In the genomic region with DNA sequence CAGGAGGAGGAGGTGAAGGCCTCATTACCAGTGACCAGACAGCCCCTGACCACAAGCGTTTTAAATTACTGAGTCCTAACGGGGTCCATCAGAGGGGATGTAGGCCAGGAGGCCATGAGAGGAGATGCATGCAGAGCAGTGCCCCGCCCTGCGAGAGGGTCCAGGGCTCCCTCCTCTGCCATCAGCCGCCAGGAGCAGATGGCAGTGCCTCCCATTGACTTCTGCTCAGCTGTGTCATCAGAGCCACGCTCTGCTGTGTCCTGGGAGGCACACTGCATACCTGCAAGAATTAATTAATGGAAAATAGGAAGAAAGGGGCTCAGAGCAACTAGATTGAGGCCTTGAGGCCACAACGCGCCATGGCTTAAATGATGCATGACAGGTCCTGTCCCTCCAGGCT, we compare ENCODE assay signal across 15 cellular contexts.
"Had no signal": no experiment of that assay in that cellular context is flagged by ENCODE, and none has a peak within 500 bp of the region (broad histone marks: within the 10 kb centered on the region; RNA-seq: fewer than 3 reads in every experiment).

No MANE protein-coding gene starts in this region.

- DNase-seq: dermis blood vessel endothelial cell; foreskin keratinocyte; lower lobe of right lung; midbrain; retina; right lobe of liver; stimulated activated CD4-positive, alpha-beta T cell treated with anti-CD3 and anti-CD28 coated beads, Interleukin-2, amount 100 ng/mL, for 24 hours; stimulated activated CD4-positive, alpha-beta T cell treated with anti-CD3 and anti-CD28 coated beads, Interleukin-4, amount 100 ng/mL, for 4 hours; stimulated activated naive B cell treated with anti-CD40 and anti-IgM and Interleukin-4, amounts not matched to agents 10 μg/mL and 1 μg/mL and 100 μg/mL, for 72 hours; stimulated activated naive CD8-positive, alpha-beta T cell treated with anti-CD3 and anti-CD28 coated beads, Interleukin-15, amount 100 ng/mL, for 72 hours; testis had no signal

- H3K27me3 ChIP-seq: foreskin keratinocyte, right lobe of liver, testis, tibial nerve had no signal

- H3K4me1 ChIP-seq: foreskin keratinocyte, lower lobe of right lung, parathyroid adenoma, prostate gland, right lobe of liver, testis, tibial nerve had no signal

- H3K9me3 ChIP-seq: lower lobe of right lung, prostate gland, right lobe of liver, testis had no signal

- ATAC-seq: foreskin keratinocyte; left lobe of liver; lower lobe of right lung; right lobe of liver; stimulated activated naive B cell treated with anti-CD40 and anti-IgM and Interleukin-4, amounts not matched to agents 10 μg/mL and 1 μg/mL and 100 μg/mL, for 72 hours; stimulated activated naive CD8-positive, alpha-beta T cell treated with anti-CD3 and anti-CD28 coated beads, Interleukin-15, amount 100 ng/mL, for 72 hours had no signal

- H3K36me3 ChIP-seq: lower lobe of right lung, prostate gland, right lobe of liver, tibial nerve had no signal

- H3K27ac ChIP-seq: foreskin keratinocyte, lower lobe of right lung, parathyroid adenoma, prostate gland, right lobe of liver, testis, tibial nerve had no signal

- H3K4me3 ChIP-seq: lower lobe of right lung, prostate gland, right lobe of liver, testis, tibial nerve had no signal
